ENCODE assay signal across 2 cellular contexts in genomic region chr20:9349256-9349655, GRCh38.
TF ChIP-seq lines count a peak whose summit lies in the region.

No MANE protein-coding gene starts in this region.

TF ChIP-seq in IMR-90, 13 proteins besides CTCF, POLR2A, EP300 and RAD21:
- TF ChIP-seq MXI1 (IDR thresholded peaks at IDR 0.05; ENCODE audit: borderline replicate concordance, low read depth, low read length), result no peak
- no peak for TF ChIP-seq NFE2L2 (IDR thresholded peaks at IDR 0.05; ENCODE audit: low read depth, low read length)
- TF ChIP-seq ELK1 (IDR thresholded peaks at IDR 0.05; ENCODE audit: borderline replicate concordance, low read depth, low read length), result no peak
- no peak for TF ChIP-seq MAZ (IDR thresholded peaks at IDR 0.05; ENCODE audit: borderline replicate concordance, low read depth, low read length)
- no peak for TF ChIP-seq BHLHE40 (IDR thresholded peaks at IDR 0.05; ENCODE audit: low read depth, low read length)
- TF ChIP-seq MAFK (IDR thresholded peaks at IDR 0.05; ENCODE audit: low read depth, low read length), result no peak
- TF ChIP-seq, protein P1, sequence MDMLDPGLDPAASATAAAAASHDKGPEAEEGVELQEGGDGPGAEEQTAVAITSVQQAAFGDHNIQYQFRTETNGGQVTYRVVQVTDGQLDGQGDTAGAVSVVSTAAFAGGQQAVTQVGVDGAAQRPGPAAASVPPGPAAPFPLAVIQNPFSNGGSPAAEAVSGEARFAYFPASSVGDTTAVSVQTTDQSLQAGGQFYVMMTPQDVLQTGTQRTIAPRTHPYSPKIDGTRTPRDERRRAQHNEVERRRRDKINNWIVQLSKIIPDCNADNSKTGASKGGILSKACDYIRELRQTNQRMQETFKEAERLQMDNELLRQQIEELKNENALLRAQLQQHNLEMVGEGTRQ (IDR thresholded peaks at IDR 0.05; ENCODE audit: low read depth, low read length), result no peak
- no peak for TF ChIP-seq CEBPB (IDR thresholded peaks at IDR 0.05; ENCODE audit: low read depth, low read length)
- TF ChIP-seq RCOR1 (IDR thresholded peaks at IDR 0.05; ENCODE audit: insufficient replicate concordance, low read length), result no peak

TF ChIP-seq in WTC11, 78 proteins besides CTCF, POLR2A, EP300 and RAD21:
- TF ChIP-seq, protein P2, sequence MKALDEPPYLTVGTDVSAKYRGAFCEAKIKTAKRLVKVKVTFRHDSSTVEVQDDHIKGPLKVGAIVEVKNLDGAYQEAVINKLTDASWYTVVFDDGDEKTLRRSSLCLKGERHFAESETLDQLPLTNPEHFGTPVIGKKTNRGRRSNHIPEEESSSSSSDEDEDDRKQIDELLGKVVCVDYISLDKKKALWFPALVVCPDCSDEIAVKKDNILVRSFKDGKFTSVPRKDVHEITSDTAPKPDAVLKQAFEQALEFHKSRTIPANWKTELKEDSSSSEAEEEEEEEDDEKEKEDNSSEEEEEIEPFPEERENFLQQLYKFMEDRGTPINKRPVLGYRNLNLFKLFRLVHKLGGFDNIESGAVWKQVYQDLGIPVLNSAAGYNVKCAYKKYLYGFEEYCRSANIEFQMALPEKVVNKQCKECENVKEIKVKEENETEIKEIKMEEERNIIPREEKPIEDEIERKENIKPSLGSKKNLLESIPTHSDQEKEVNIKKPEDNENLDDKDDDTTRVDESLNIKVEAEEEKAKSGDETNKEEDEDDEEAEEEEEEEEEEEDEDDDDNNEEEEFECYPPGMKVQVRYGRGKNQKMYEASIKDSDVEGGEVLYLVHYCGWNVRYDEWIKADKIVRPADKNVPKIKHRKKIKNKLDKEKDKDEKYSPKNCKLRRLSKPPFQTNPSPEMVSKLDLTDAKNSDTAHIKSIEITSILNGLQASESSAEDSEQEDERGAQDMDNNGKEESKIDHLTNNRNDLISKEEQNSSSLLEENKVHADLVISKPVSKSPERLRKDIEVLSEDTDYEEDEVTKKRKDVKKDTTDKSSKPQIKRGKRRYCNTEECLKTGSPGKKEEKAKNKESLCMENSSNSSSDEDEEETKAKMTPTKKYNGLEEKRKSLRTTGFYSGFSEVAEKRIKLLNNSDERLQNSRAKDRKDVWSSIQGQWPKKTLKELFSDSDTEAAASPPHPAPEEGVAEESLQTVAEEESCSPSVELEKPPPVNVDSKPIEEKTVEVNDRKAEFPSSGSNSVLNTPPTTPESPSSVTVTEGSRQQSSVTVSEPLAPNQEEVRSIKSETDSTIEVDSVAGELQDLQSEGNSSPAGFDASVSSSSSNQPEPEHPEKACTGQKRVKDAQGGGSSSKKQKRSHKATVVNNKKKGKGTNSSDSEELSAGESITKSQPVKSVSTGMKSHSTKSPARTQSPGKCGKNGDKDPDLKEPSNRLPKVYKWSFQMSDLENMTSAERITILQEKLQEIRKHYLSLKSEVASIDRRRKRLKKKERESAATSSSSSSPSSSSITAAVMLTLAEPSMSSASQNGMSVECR (CRISPR knock-in tag; IDR thresholded peaks at IDR 0.05; ENCODE audit: borderline replicate concordance), result no peak
- TF ChIP-seq OVOL2 (CRISPR knock-in tag; IDR thresholded peaks at IDR 0.05; ENCODE audit: borderline replicate concordance) (no peak), FOXK1 (CRISPR knock-in tag; IDR thresholded peaks at IDR 0.05) (no peak), SP1 (CRISPR knock-in tag; conservative IDR thresholded peaks at IDR 0.05) (no peak), FOXJ3 (CRISPR knock-in tag; IDR thresholded peaks at IDR 0.05; ENCODE audit: borderline replicate concordance) (no peak)
